18 cellular contexts compared by ENCODE assay signal in genomic region chr14:37036669-37037341, GRCh38.
DNase-seq lines count a peak whose midpoint lies in the region; ATAC-seq and TF ChIP-seq lines count a peak whose summit lies in the region.
"Had no signal": no experiment of that assay in that cellular context is flagged by ENCODE, and none has a peak within 500 bp of the region (broad histone marks: within the 10 kb centered on the region; RNA-seq: fewer than 3 reads in every experiment).

No MANE protein-coding gene starts in this region.

- H3K4me3 Mint-ChIP-seq in MCF 10A (ENCODE audit: unreplicated experiment) (no peak overlapping the region), glutamatergic neuron (ENCODE audit: unreplicated experiment) (no peak overlapping the region)

- H2AFZ ChIP-seq in mammary epithelial cell (ENCODE audit: low read depth, low read length) (no peak overlapping the region), OCI-LY3 (ENCODE audit: low read depth, low read length) (no peak overlapping the region)

- H3K27me3 Mint-ChIP-seq in MCF 10A (ENCODE audit: insufficient read depth, unreplicated experiment): no peaks in the 10 kb centered on the region
- no peaks in the 10 kb centered on the region for H3K27me3 Mint-ChIP-seq in glutamatergic neuron (ENCODE audit: unreplicated experiment)

- peak overlapping the region; percentile 85 for H3K27ac Mint-ChIP-seq in MCF 10A (ENCODE audit: low read depth, unreplicated experiment)
- H3K27ac Mint-ChIP-seq in glutamatergic neuron (ENCODE audit: unreplicated experiment): no peak overlapping the region

- H3K4me3 ChIP-seq in mammary epithelial cell (replicated peaks in 1 of 3; ENCODE audit: insufficient read depth in 1 of 3, low read depth in 2 of 3, low read length in 3 of 3) (no peak overlapping the region), OCI-LY3 (ENCODE audit: low read length) (peak overlapping the region; percentile 27)
- H3K4me3 ChIP-seq: lower lobe of right lung had no signal

- H3K36me3 ChIP-seq in mammary epithelial cell (ENCODE audit: insufficient read depth, low read length) (no peaks in the 10 kb centered on the region), OCI-LY3 (replicated peaks; ENCODE audit: low read depth, low read length) (no peaks in the 10 kb centered on the region)
- H3K36me3 ChIP-seq: lower lobe of right lung had no signal

- H3K79me2 ChIP-seq in mammary epithelial cell (ENCODE audit: insufficient read depth, low read length) (no peaks in the 10 kb centered on the region), OCI-LY3 (ENCODE audit: low read length) (no peaks in the 10 kb centered on the region)

- H4K20me1 ChIP-seq in mammary epithelial cell (ENCODE audit: insufficient read depth, low read length) (no peaks in the 10 kb centered on the region), OCI-LY3 (ENCODE audit: insufficient read depth, low read length) (no peaks in the 10 kb centered on the region)

- no peaks in the 10 kb centered on the region for H3K27me3 ChIP-seq in mammary epithelial cell (ENCODE audit: insufficient read depth, low read length)
- H3K27me3 ChIP-seq in OCI-LY3 (ENCODE audit: low read depth, low read length): no peaks in the 10 kb centered on the region

- H3K4me2 ChIP-seq in mammary epithelial cell (ENCODE audit: insufficient read depth, low read depth, low read length) (no peak overlapping the region), OCI-LY3 (ENCODE audit: low read length) (peak overlapping the region; percentile 62)

- H3K9me3 Mint-ChIP-seq in MCF 10A (ENCODE audit: unreplicated experiment): no peaks in the 10 kb centered on the region
- H3K9me3 Mint-ChIP-seq in glutamatergic neuron (ENCODE audit: unreplicated experiment): no peaks in the 10 kb centered on the region

- dilution Hi-C loops in mammary epithelial cell (cut with HindIII; ENCODE audit: low sequenced_read_pairs): no loop called here

- POLR2A ChIA-PET in MCF 10A (lab: Yijun Ruan, JAX): interaction anchor here (1.6 kb wide), 1 partner anchor 12 kb away, joined by 7 read pairs; no protein-coding TSS in a partner anchor

- H3K27ac ChIP-seq in mammary epithelial cell (ENCODE audit: insufficient read depth, low read depth, low read length) (no peak overlapping the region), OCI-LY3 (ENCODE audit: low read length) (peak overlapping the region; percentile 36; the same call in 1 of the 2 replicates)
- H3K27ac ChIP-seq: epithelial cell of prostate, lower lobe of right lung had no signal

- no peaks in the 10 kb centered on the region for H3K4me1 ChIP-seq in mammary epithelial cell (ENCODE audit: insufficient read depth, low read length)
- H3K4me1 ChIP-seq in OCI-LY3 (ENCODE audit: low read length): peaks cover 40% of the 10 kb centered on the region
- H3K4me1 ChIP-seq: lower lobe of right lung had no signal

- H3K9me3 ChIP-seq in mammary epithelial cell (replicated peaks; ENCODE audit: insufficient read depth, low read length) (no peaks in the 10 kb centered on the region), OCI-LY3 (ENCODE audit: insufficient read depth, low read length) (no peaks in the 10 kb centered on the region)
- H3K9me3 ChIP-seq: lower lobe of right lung had no signal

- no peak for ATAC-seq in HG02840 (IDR thresholded peaks at IDR 0.05; ENCODE audit: low FRiP score, unreplicated experiment)
- ATAC-seq in GM18498 (IDR thresholded peaks at IDR 0.05; ENCODE audit: unreplicated experiment): no peak
- ATAC-seq: lower lobe of right lung had no signal

- peaks cover 20% of the 10 kb centered on the region for H3K4me1 Mint-ChIP-seq in MCF 10A (ENCODE audit: insufficient read depth, unreplicated experiment)
- H3K4me1 Mint-ChIP-seq in glutamatergic neuron (ENCODE audit: low read depth, unreplicated experiment): no peaks in the 10 kb centered on the region

- H3K36me3 Mint-ChIP-seq in MCF 10A (ENCODE audit: insufficient read depth, unreplicated experiment) (no peaks in the 10 kb centered on the region), glutamatergic neuron (ENCODE audit: unreplicated experiment) (no peaks in the 10 kb centered on the region)

- BruUV-seq in MCF 10A (replicated peaks; lab: Mats Ljungman, UMichigan): no TSS peak
- BruUV-seq in mammary epithelial cell (replicated peaks; lab: Mats Ljungman, UMichigan): no TSS peak

- DNase-seq in MCF 10A (ENCODE audit: unreplicated experiment): peak; percentile 61
- DNase-seq in mammary epithelial cell: no peak
- peak; percentile 34 for DNase-seq in fibroblast of gingiva (ENCODE audit: low read depth)
- no peak for DNase-seq in kidney glomerular epithelial cell (lab: John Stamatoyannopoulos, UW)
- DNase-seq in glutamatergic neuron: no peak
- DNase-seq: activated gamma-delta T cell treated with Interleukin-2 at 50 U/mL for 16 hours; central memory CD4-positive, alpha-beta T cell; hippocampal formation; lower lobe of right lung; NCI-H1417; NCI-H524 treated with DMSO at 0.1 percent for 48 hours; nucleus accumbens; SHP77 treated with DMSO at 0.1 percent for 48 hours; stimulated activated CD4-positive, alpha-beta T cell treated with anti-CD3 and anti-CD28 coated beads, Interleukin-12 subunit alpha, Interleukin-12 subunit beta, amount 100 ng/mL, for 4 hours had no signal

- intact Hi-C loops in MCF 10A (cut with micrococcal nuclease): no loop called here
- intact Hi-C loops in mammary epithelial cell (cut with micrococcal nuclease): no loop called here

- WGBS in mammary epithelial cell (ENCODE audit: low coverage, missing lambda C conversion rate): 93% methylated on average over 4 of the region's 4 CpGs

- H3K9ac ChIP-seq in mammary epithelial cell (ENCODE audit: insufficient read depth, low read length): no peak overlapping the region
- H3K9ac ChIP-seq in OCI-LY3 (ENCODE audit: low read length): no peak overlapping the region; the same call in 1 of the 2 replicates

- CTCF ChIA-PET in MCF 10A (lab: Yijun Ruan, JAX): interaction anchor here (1.0 kb wide), 1 partner anchor 37 kb away, joined by 4 read pairs; no protein-coding TSS in a partner anchor
- CTCF ChIA-PET in mammary epithelial cell (lab: Charles Lee; ENCODE audit: low non-redundant PET): no interaction called here

- in situ Hi-C loops in mammary epithelial cell (cut with MboI; ENCODE audit: low sequenced_read_pairs in 2 of 2): no loop called here

- TF ChIP-seq CTCF in MCF 10A (IDR thresholded peaks at IDR 0.05; ENCODE audit: unreplicated experiment): no peak
- no peak for TF ChIP-seq CTCF in mammary epithelial cell (conservative IDR thresholded peaks at IDR 0.05 in 1 of 2, IDR thresholded peaks at IDR 0.05 in 1 of 2; ENCODE audit: extremely low read depth in 1 of 2, insufficient read depth in 1 of 2, low read depth in 1 of 2, low read length in 2 of 2)
- no peak for TF ChIP-seq CTCF in OCI-LY3 (IDR thresholded peaks at IDR 0.05; ENCODE audit: low read depth, low read length)
- TF ChIP-seq CTCF in glutamatergic neuron (IDR thresholded peaks at IDR 0.05; ENCODE audit: partially characterized antibody, unreplicated experiment): no peak

Comparison
In these comparisons a context has a peak if more than half of its experiments do, and no peak if none do; other contexts are left out.
1. DNase-seq: peak in MCF 10A (single experiment) and fibroblast of gingiva (single experiment); none in mammary epithelial cell (single experiment), kidney glomerular epithelial cell (single experiment) and glutamatergic neuron (single experiment).